9 cellular contexts compared by ENCODE assay signal in the genomic region with DNA sequence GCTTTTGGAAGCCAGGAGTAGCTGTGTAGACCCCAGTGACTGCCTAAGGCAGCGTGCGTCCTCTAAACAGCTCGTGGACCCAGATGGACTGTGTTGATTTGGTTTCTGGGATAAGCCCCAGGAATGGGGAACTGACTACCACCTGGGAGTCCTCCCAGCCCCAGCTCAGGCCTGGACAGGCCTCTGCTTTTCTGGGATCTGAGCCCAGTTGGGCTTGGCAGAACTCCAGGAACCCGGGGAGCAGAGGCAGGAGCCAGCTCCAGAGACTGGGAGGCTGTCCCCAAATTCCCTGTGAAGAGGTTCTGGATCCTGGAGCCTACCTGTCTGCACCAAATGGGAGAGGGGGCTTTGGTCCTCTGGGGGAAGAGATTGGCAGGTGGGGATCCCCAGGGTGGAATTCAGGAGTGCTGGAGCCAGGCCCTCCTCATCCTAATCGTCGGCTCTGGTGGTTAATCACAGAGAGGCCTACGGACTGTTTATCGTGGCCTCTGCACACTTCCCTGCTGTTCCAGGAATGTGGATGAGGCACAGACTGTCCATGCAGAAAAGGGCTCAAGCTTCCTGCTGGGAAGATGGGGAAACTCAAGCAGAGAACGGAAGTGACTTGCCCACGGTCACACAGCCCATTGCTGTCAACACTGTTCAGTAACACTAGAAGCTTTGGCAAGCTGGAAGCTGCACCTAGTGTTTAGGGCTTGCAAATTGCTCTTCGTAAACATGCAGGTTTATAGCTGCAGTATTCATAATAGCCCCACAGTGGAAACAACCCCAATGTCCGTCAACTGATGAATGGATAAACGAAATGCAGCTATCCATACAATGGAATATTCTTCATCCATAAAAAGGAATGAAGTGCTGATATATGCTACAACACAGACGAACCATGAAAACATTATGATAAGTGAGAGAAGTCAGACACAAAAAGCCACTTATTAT.
DNase-seq lines count a peak whose midpoint lies in the region; ATAC-seq and TF ChIP-seq lines count a peak whose summit lies in the region.
"Had no signal": no experiment of that assay in that cellular context is flagged by ENCODE, and none has a peak within 500 bp of the region (broad histone marks: within the 10 kb centered on the region; RNA-seq: fewer than 3 reads in every experiment).

No MANE protein-coding gene starts in this region.

- H3K27ac Mint-ChIP-seq in WTC11, result no peak overlapping the region
- H3K27ac Mint-ChIP-seq: T-cell had no signal

- no peaks in the 10 kb centered on the region for H3K27me3 ChIP-seq in mammary epithelial cell (ENCODE audit: insufficient read depth, low read length)
- H3K27me3 ChIP-seq in left lung, result peaks cover 0 to 38% of the 10 kb centered on the region in 2 donors

- in situ Hi-C loops in mammary epithelial cell (cut with MboI; ENCODE audit: low sequenced_read_pairs in 2 of 2), result no loop called here

- CTCF ChIA-PET in mammary epithelial cell (lab: Charles Lee; ENCODE audit: low non-redundant PET) (interaction anchor here (0.7 kb wide), 1 partner anchor 69 kb away, joined by 3 read pairs; no protein-coding TSS in a partner anchor), WTC11 (lab: Charles Lee) (interaction anchor here (0.6 to 6.2 kb wide), 10 partner anchors 18 to 463 kb away, joined by 3 to 121 read pairs (median 4); partner anchors contain the start of gene KCNB1)

- no peaks in the 10 kb centered on the region for H3K9me3 Mint-ChIP-seq in WTC11

- WGBS in mammary epithelial cell (ENCODE audit: low coverage, missing lambda C conversion rate), result 51% methylated on average over 13 of the region's 14 CpGs

- H3K4me3 ChIP-seq in mammary epithelial cell (replicated peaks in 1 of 3; ENCODE audit: insufficient read depth in 1 of 3, low read depth in 2 of 3, low read length in 3 of 3) (no peak overlapping the region), left lung (no peak overlapping the region)

- TF ChIP-seq CTCF in mammary epithelial cell (conservative IDR thresholded peaks at IDR 0.05 in 1 of 2, IDR thresholded peaks at IDR 0.05 in 1 of 2; ENCODE audit: extremely low read depth in 1 of 2, insufficient read depth in 1 of 2, low read depth in 1 of 2, low read length in 2 of 2) (no peak), left lung (IDR thresholded peaks at IDR 0.05) (no peak), WTC11 (IDR thresholded peaks at IDR 0.05) (no peak)

- H3K79me2 ChIP-seq in mammary epithelial cell (ENCODE audit: insufficient read depth, low read length), result no peaks in the 10 kb centered on the region

- H3K4me1 ChIP-seq in mammary epithelial cell (ENCODE audit: insufficient read depth, low read length) (peaks cover 17% of the 10 kb centered on the region), left lung (no peaks in the 10 kb centered on the region)

- no TSS peak for BruUV-seq in mammary epithelial cell (replicated peaks; lab: Mats Ljungman, UMichigan)

- no peaks in the 10 kb centered on the region for H4K20me1 ChIP-seq in mammary epithelial cell (ENCODE audit: insufficient read depth, low read length)

- H3K36me3 ChIP-seq in mammary epithelial cell (ENCODE audit: insufficient read depth, low read length) (no peaks in the 10 kb centered on the region), left lung (no peaks in the 10 kb centered on the region)

- H3K4me2 ChIP-seq in mammary epithelial cell (ENCODE audit: insufficient read depth, low read depth, low read length), result peak overlapping the region; percentile 18

- H3K9ac ChIP-seq in mammary epithelial cell (ENCODE audit: insufficient read depth, low read length), result no peak overlapping the region

- H3K4me3 Mint-ChIP-seq in WTC11, result no peak overlapping the region
- H3K4me3 Mint-ChIP-seq: T-cell had no signal

- intact Hi-C loops in mammary epithelial cell (cut with micrococcal nuclease) (no loop called here), left lung (cut with DNase I) (no loop called here)

- POLR2A ChIA-PET in WTC11 (lab: Charles Lee), result no interaction called here

- H3K36me3 Mint-ChIP-seq in WTC11, result no peaks in the 10 kb centered on the region
- H3K36me3 Mint-ChIP-seq: T-cell had no signal

- H3K27ac ChIP-seq in mammary epithelial cell (ENCODE audit: insufficient read depth, low read depth, low read length), result no peak overlapping the region
- no peak overlapping the region for H3K27ac ChIP-seq in left lung

- peaks cover 29% of the 10 kb centered on the region for H3K4me1 Mint-ChIP-seq in WTC11
- H3K4me1 Mint-ChIP-seq: T-cell had no signal

- dilution Hi-C loops in mammary epithelial cell (cut with HindIII; ENCODE audit: low sequenced_read_pairs), result loop anchor here (5.0 kb wide), 2 partner anchors 40 to 95 kb away; no protein-coding TSS in a partner anchor

- DNase-seq in 8988T (peak; percentile 37), NCI-H128 (lab: John Stamatoyannopoulos, UW; ENCODE audit: unreplicated experiment) (peak; percentile 25), mammary epithelial cell (peak; percentile 87), left lung (peak; percentile 57 to 59), WTC11 (ENCODE audit: low spot score) (no peak), NCI-H82 treated with DMSO at 0.1 percent for 48 hours (lab: John Stamatoyannopoulos, UW; ENCODE audit: unreplicated experiment) (no peak)
- DNase-seq: T-cell had no signal

- peak overlapping the region; percentile 34 for H2AFZ ChIP-seq in mammary epithelial cell (ENCODE audit: low read depth, low read length)

- H3K27me3 Mint-ChIP-seq in WTC11 (ENCODE audit: low read depth), result no peaks in the 10 kb centered on the region

- no peaks in the 10 kb centered on the region for H3K9me3 ChIP-seq in mammary epithelial cell (replicated peaks; ENCODE audit: insufficient read depth, low read length)
- no peaks in the 10 kb centered on the region for H3K9me3 ChIP-seq in left lung

- ATAC-seq in left lung, result peak; percentile 46
- ATAC-seq in HG03045 (IDR thresholded peaks at IDR 0.05; ENCODE audit: unreplicated experiment), result no peak
- no peak for ATAC-seq in GM19452 (IDR thresholded peaks at IDR 0.05; ENCODE audit: unreplicated experiment)
- no peak for ATAC-seq in WTC11
- ATAC-seq: T-cell had no signal

TF ChIP-seq in WTC11, 78 proteins besides CTCF, POLR2A, EP300 and RAD21:
- TF ChIP-seq SP1 (CRISPR knock-in tag; conservative IDR thresholded peaks at IDR 0.05), result no peak
- TF ChIP-seq ZNF423 (CRISPR knock-in tag; IDR thresholded peaks at IDR 0.05), result no peak
- TF ChIP-seq NR1H2 (CRISPR knock-in tag; IDR thresholded peaks at IDR 0.05), result no peak

Comparison
In these comparisons a context has a peak if more than half of its experiments do, and no peak if none do; other contexts are left out.
1. DNase-seq: peak in 8988T (single experiment), NCI-H128 (single experiment), mammary epithelial cell (single experiment) and left lung (2 of 2); none in WTC11 (single experiment) and NCI-H82 treated with DMSO at 0.1 percent for 48 hours (single experiment).